3 cellular contexts compared by ENCODE assay signal in genomic region chr21:41079159-41079558, GRCh38.
TF ChIP-seq lines count a peak whose summit lies in the region.

No MANE protein-coding gene starts in this region.

TF ChIP-seq in HepG2, 621 proteins besides CTCF, POLR2A, EP300 and RAD21:
- TF ChIP-seq MLXIP (CRISPR knock-in tag; IDR thresholded peaks at IDR 0.05; ENCODE audit: borderline replicate concordance) (no peak), ZNF383 (CRISPR knock-in tag; IDR thresholded peaks at IDR 0.05; ENCODE audit: borderline replicate concordance) (no peak), MAFK (conservative IDR thresholded peaks at IDR 0.05 in 1 of 2, IDR thresholded peaks at IDR 0.05 in 1 of 2; ENCODE audit: low read length in 2 of 2) (peak in 1 of 2 experiments; percentile 29; a peak in 2 of 4 replicates), ATF7 (IDR thresholded peaks at IDR 0.05) (peak; percentile 86), ATF7 (CRISPR knock-in tag; IDR thresholded peaks at IDR 0.05) (no peak), CREB1 (IDR thresholded peaks at IDR 0.05) (peak; percentile 91), CREB1 (CRISPR knock-in tag; IDR thresholded peaks at IDR 0.05) (no peak)

TF ChIP-seq in GM12878, 131 proteins besides CTCF, POLR2A, EP300 and RAD21:
- no peak for TF ChIP-seq GATAD2B (conservative IDR thresholded peaks at IDR 0.05; ENCODE audit: low read depth)
- TF ChIP-seq NFIC (IDR thresholded peaks at IDR 0.05; ENCODE audit: low read depth, low read length): no peak
- TF ChIP-seq ASH2L (IDR thresholded peaks at IDR 0.05; ENCODE audit: borderline replicate concordance, low read depth): no peak
- no peak for TF ChIP-seq EGR1 (IDR thresholded peaks at IDR 0.05; ENCODE audit: borderline replicate concordance in 1 of 2, low read depth in 2 of 2, low read length in 2 of 2)
- TF ChIP-seq ZZZ3 (IDR thresholded peaks at IDR 0.05; ENCODE audit: control insufficient read depth, insufficient read length, low read depth): no peak
- TF ChIP-seq SKIL (IDR thresholded peaks at IDR 0.05; ENCODE audit: low read depth, poor library complexity, severe bottlenecking): no peak
- TF ChIP-seq SIN3A (IDR thresholded peaks at IDR 0.05; ENCODE audit: low read depth, low read length): no peak
- TF ChIP-seq HSF1 (IDR thresholded peaks at IDR 0.05; ENCODE audit: low read depth, low read length): no peak
- no peak for TF ChIP-seq PAX8 (IDR thresholded peaks at IDR 0.05)
- TF ChIP-seq GABPA (IDR thresholded peaks at IDR 0.05; ENCODE audit: low read depth): no peak
- no peak for TF ChIP-seq MAX (IDR thresholded peaks at IDR 0.05; ENCODE audit: low read depth, low read length)
- no peak for TF ChIP-seq ZNF217 (IDR thresholded peaks at IDR 0.05)

TF ChIP-seq in K562, 482 proteins besides CTCF, POLR2A, EP300 and RAD21:
- TF ChIP-seq MCM3 (IDR thresholded peaks at IDR 0.05): no peak
- peak; percentile 25; the same call in 1 of the 2 replicates for TF ChIP-seq ATF3 (IDR thresholded peaks at IDR 0.05)
- TF ChIP-seq ATF3 (CRISPR knock-in tag; conservative IDR thresholded peaks at IDR 0.05): no peak
